Comparison of ENCODE assay signal across 11 cellular contexts in genomic region chr15:71201471-71201870, GRCh38.
DNase-seq lines count a peak whose midpoint lies in the region; ATAC-seq, FAIRE-seq and TF ChIP-seq lines count a peak whose summit lies in the region.
"Had no signal": no experiment of that assay in that cellular context is flagged by ENCODE, and none has a peak within 500 bp of the region (broad histone marks: within the 10 kb centered on the region; RNA-seq: fewer than 3 reads in every experiment).

No MANE protein-coding gene starts in this region.

- no peak overlapping the region for H2BK15ac ChIP-seq in neuronal stem cell (ENCODE audit: low read length)

- POLR2A ChIA-PET in A549 (lab: Yijun Ruan, JAX), result no interaction called here

- H2AK5ac ChIP-seq in neuronal stem cell (ENCODE audit: low read depth, low read length), result no peak overlapping the region

- no peaks in the 10 kb centered on the region for H3K9me3 ChIP-seq in A549
- no peaks in the 10 kb centered on the region for H3K9me3 ChIP-seq in colonic mucosa
- peaks cover 0 to 3% of the 10 kb centered on the region in 2 donors for H3K9me3 ChIP-seq in neuronal stem cell (replicated peaks in 1 of 2; ENCODE audit: control insufficient read depth in 2 of 2, insufficient read depth in 1 of 2, low read depth in 1 of 2, low read length in 2 of 2)
- H3K9me3 ChIP-seq: upper lobe of left lung had no signal

- H3K4me3 ChIP-seq in A549, result no peak overlapping the region
- no peak overlapping the region for H3K4me3 ChIP-seq in colonic mucosa
- H3K4me3 ChIP-seq in neuronal stem cell (ENCODE audit: low read length in 2 of 2), result no peak overlapping the region
- H3K4me3 ChIP-seq: neural progenitor cell, upper lobe of left lung had no signal

- H4K91ac ChIP-seq in neuronal stem cell (ENCODE audit: low read depth, low read length, poor library complexity), result no peak overlapping the region

- H2BK12ac ChIP-seq in neuronal stem cell (ENCODE audit: low read length), result no peak overlapping the region

- H3K18ac ChIP-seq in neuronal stem cell (ENCODE audit: low read length), result no peak overlapping the region

- no peak overlapping the region for H3K23ac ChIP-seq in neuronal stem cell (ENCODE audit: low read depth, low read length, poor library complexity)

- DNase-seq in A549 (ENCODE audit: low read depth in 1 of 2, low spot score in 1 of 2), result peak in 1 of 2 experiments; percentile 29
- peak; percentile 86 for DNase-seq in NCI-H1092 treated with DMSO at 0.1 percent for 48 hours (lab: John Stamatoyannopoulos, UW)
- peak; percentile 95 for DNase-seq in NCI-H345 treated with DMSO at 0.1 percent for 48 hours (lab: John Stamatoyannopoulos, UW; ENCODE audit: unreplicated experiment)
- peak; percentile 24 for DNase-seq in colonic mucosa
- DNase-seq in neuronal stem cell (ENCODE audit: low spot score), result no peak
- DNase-seq in midbrain (lab: John Stamatoyannopoulos, UW), result no peak
- DNase-seq: activated naive CD8-positive, alpha-beta T cell treated with anti-CD3 and anti-CD28 coated beads, Interleukin-2, amount 50 U/mL, for 24 hours had no signal

- intact Hi-C loops in colonic mucosa (cut with DNase I), result no loop called here

- H3K14ac ChIP-seq in neuronal stem cell (ENCODE audit: low read length), result no peak overlapping the region

- no peak for TF ChIP-seq RAD21 in A549 (conservative IDR thresholded peaks at IDR 0.05 in 1 of 2, IDR thresholded peaks at IDR 0.05 in 1 of 2)

- H2BK5ac ChIP-seq in neuronal stem cell (ENCODE audit: low read length), result no peak overlapping the region

- H3K79me1 ChIP-seq in neuronal stem cell (ENCODE audit: low read depth, low read length), result no peaks in the 10 kb centered on the region

- H2BK120ac ChIP-seq in neuronal stem cell (ENCODE audit: low read depth, low read length), result no peak overlapping the region

- CTCF ChIA-PET in A549 (lab: Yijun Ruan, JAX), result interaction anchor here (0.8 to 1.5 kb wide), 4 partner anchors 9 to 239 kb away, joined by 3 to 4 read pairs (median 4); no protein-coding TSS in a partner anchor

- H3K4ac ChIP-seq in neuronal stem cell (ENCODE audit: low read length), result no peak overlapping the region

- H3K36me3 ChIP-seq in colonic mucosa, result no peaks in the 10 kb centered on the region
- H3K36me3 ChIP-seq in neuronal stem cell (replicated peaks in 1 of 2; ENCODE audit: control insufficient read depth in 2 of 2, insufficient read depth in 2 of 2, low read length in 2 of 2), result peaks cover 0 to 2% of the 10 kb centered on the region in 2 donors
- H3K36me3 ChIP-seq: neural progenitor cell, upper lobe of left lung had no signal

- no peaks in the 10 kb centered on the region for H3K27me3 ChIP-seq in colonic mucosa
- H3K27me3 ChIP-seq in neuronal stem cell (ENCODE audit: control insufficient read depth in 3 of 3, insufficient read depth in 3 of 3, low read depth in 1 of 3, low read length in 3 of 3), result peaks cover 0 to 7% (median 3%) of the 10 kb centered on the region in 3 experiments
- H3K27me3 ChIP-seq: upper lobe of left lung had no signal

- H3K9ac ChIP-seq in colonic mucosa (ENCODE audit: low read depth in 2 of 2, low read length in 2 of 2), result no peak overlapping the region
- H3K9ac ChIP-seq in neuronal stem cell (ENCODE audit: low read depth, low read length, poor library complexity), result no peak overlapping the region
- H3K9ac ChIP-seq: neural progenitor cell had no signal

- no peak for TF ChIP-seq CTCF in A549 (IDR thresholded peaks at IDR 0.05)
- TF ChIP-seq CTCF in colonic mucosa (IDR thresholded peaks at IDR 0.05), result no peak

- ATAC-seq in A549 (peak in 1 of 2 experiments; percentile 11; a peak in 1 of 6 replicates), HG03520 (IDR thresholded peaks at IDR 0.05; ENCODE audit: unreplicated experiment) (no peak), GM18502 (IDR thresholded peaks at IDR 0.05; ENCODE audit: poor library complexity, unreplicated experiment) (no peak)
- ATAC-seq: activated naive CD8-positive, alpha-beta T cell treated with anti-CD3 and anti-CD28 coated beads, Interleukin-2, amount 50 U/mL, for 24 hours had no signal

- WGBS in A549 (ENCODE audit: missing lambda C conversion rate), result 77% methylated on average over 9 of the region's 9 CpGs
- WGBS in neuronal stem cell (ENCODE audit: extremely low coverage in 2 of 2, insufficient read length in 2 of 2, insufficient replicate concordance in 1 of 2), 2 donors, result no CpG with 5 or more reads among the region's 9 CpGs

- H2AFZ ChIP-seq in neuronal stem cell (ENCODE audit: low read length), result no peak overlapping the region
- H2AFZ ChIP-seq: neural progenitor cell had no signal

- no peak for TF ChIP-seq POLR2A in A549 (IDR thresholded peaks at IDR 0.05; ENCODE audit: low read length)

- no peak for TF ChIP-seq EP300 in A549 (IDR thresholded peaks at IDR 0.05)

- no peak for FAIRE-seq in A549 (lab: Jason Lieb, UNC)

- H3K4me1 ChIP-seq in A549 (peaks cover 33% of the 10 kb centered on the region), colonic mucosa (no peaks in the 10 kb centered on the region), neuronal stem cell (ENCODE audit: control insufficient read depth in 2 of 2, insufficient read depth in 1 of 2, low read depth in 1 of 2, low read length in 2 of 2) (peaks cover 0 to 8% of the 10 kb centered on the region in 2 donors)

- H3K4me2 ChIP-seq in A549 (0 out of 3 replicates have a peak overlapping the region, but pooled peaks have one; percentile 1), neuronal stem cell (ENCODE audit: insufficient read depth, low read length, poor library complexity, severe bottlenecking) (no peak overlapping the region)
- H3K4me2 ChIP-seq: neural progenitor cell had no signal

- no peak overlapping the region for H4K8ac ChIP-seq in neuronal stem cell (ENCODE audit: low read depth, low read length)

- peak overlapping the region in 1 of 2 experiments; percentile 52; a peak in 3 of 6 replicates for H3K27ac ChIP-seq in A549
- no peak overlapping the region for H3K27ac ChIP-seq in colonic mucosa
- H3K27ac ChIP-seq in neuronal stem cell (replicated peaks; ENCODE audit: low read length), result no peak overlapping the region
- H3K27ac ChIP-seq: neural progenitor cell had no signal

TF ChIP-seq in A549, 52 proteins besides CTCF, POLR2A, EP300 and RAD21 (continues in another document):
- no peak for TF ChIP-seq NPAS2 (CRISPR knock-in tag; IDR thresholded peaks at IDR 0.05; ENCODE audit: borderline replicate concordance)
- TF ChIP-seq ZNF302 (CRISPR knock-in tag; IDR thresholded peaks at IDR 0.05), result no peak
- TF ChIP-seq FOSL2 (IDR thresholded peaks at IDR 0.05), result no peak
- TF ChIP-seq FOSL2 (CRISPR knock-in tag; IDR thresholded peaks at IDR 0.05), result no peak
- TF ChIP-seq PBX3 (IDR thresholded peaks at IDR 0.05), result no peak
- TF ChIP-seq KDM1A (IDR thresholded peaks at IDR 0.05; ENCODE audit: low read depth), result no peak
- no peak for TF ChIP-seq HEYL (CRISPR knock-in tag; IDR thresholded peaks at IDR 0.05)
- no peak for TF ChIP-seq ELK1 (IDR thresholded peaks at IDR 0.05; ENCODE audit: low read depth, low read length)
- TF ChIP-seq REST (IDR thresholded peaks at IDR 0.05), result no peak
- TF ChIP-seq HOXB13 (CRISPR knock-in tag; IDR thresholded peaks at IDR 0.05; ENCODE audit: low read depth), result no peak
- TF ChIP-seq E2F6 (IDR thresholded peaks at IDR 0.05; ENCODE audit: borderline replicate concordance, low read depth), result no peak

Comparison
In these comparisons a context has a peak if more than half of its experiments do, and no peak if none do; other contexts are left out.
1. DNase-seq: peak in NCI-H1092 treated with DMSO at 0.1 percent for 48 hours (single experiment), NCI-H345 treated with DMSO at 0.1 percent for 48 hours (single experiment) and colonic mucosa (single experiment); none in neuronal stem cell (single experiment) and midbrain (single experiment).